Comparison of ENCODE assay signal across 1 cellular context in genomic region chr1:247883346-247883745, GRCh38.
TF ChIP-seq lines count a peak whose summit lies in the region.

No MANE protein-coding gene starts in this region.

TF ChIP-seq in GM23338, 12 proteins besides CTCF, POLR2A, EP300 and RAD21:
- no peak for TF ChIP-seq EZH2 (IDR thresholded peaks at IDR 0.05; ENCODE audit: low read depth, unreplicated experiment)
- no peak for TF ChIP-seq CREB1 (CRISPR knock-in tag; IDR thresholded peaks at IDR 0.05; ENCODE audit: low read depth)
- no peak for TF ChIP-seq JUNB (IDR thresholded peaks at IDR 0.05; ENCODE audit: unreplicated experiment)
- TF ChIP-seq EZH2phosphoT487 (IDR thresholded peaks at IDR 0.05; ENCODE audit: unreplicated experiment), result no peak
- no peak for TF ChIP-seq ZNF331 (CRISPR knock-in tag; IDR thresholded peaks at IDR 0.05; ENCODE audit: low read depth)
- no peak for TF ChIP-seq ETS1 (IDR thresholded peaks at IDR 0.05)
- no peak for TF ChIP-seq NANOG (IDR thresholded peaks at IDR 0.05; ENCODE audit: borderline replicate concordance)
- no peak for TF ChIP-seq REST (IDR thresholded peaks at IDR 0.05; ENCODE audit: unreplicated experiment)
- no peak for TF ChIP-seq STAT1 (IDR thresholded peaks at IDR 0.05; ENCODE audit: unreplicated experiment)
- no peak for TF ChIP-seq ZNF462 (CRISPR knock-in tag; IDR thresholded peaks at IDR 0.05)
- TF ChIP-seq ZNF114 (CRISPR knock-in tag; IDR thresholded peaks at IDR 0.05), result no peak
- no peak for TF ChIP-seq POLR2AphosphoS5 (IDR thresholded peaks at IDR 0.05; ENCODE audit: low read depth)
